ENCODE assay signal across 31 cellular contexts in genomic region chr14:80845877-80846276, GRCh38.
"Had no signal": no experiment of that assay in that cellular context is flagged by ENCODE, and none has a peak within 500 bp of the region (broad histone marks: within the 10 kb centered on the region; RNA-seq: fewer than 3 reads in every experiment).

No MANE protein-coding gene starts in this region.

- H3K27ac ChIP-seq: brain microvascular endothelial cell, cardiac muscle cell, PC-9, RWPE1, WERI-Rb-1 had no signal

- H3K27me3 ChIP-seq: brain microvascular endothelial cell, cardiac muscle cell had no signal

- FAIRE-seq: RCC 7860 had no signal

- H3K36me3 ChIP-seq: brain microvascular endothelial cell, cardiac muscle cell, WERI-Rb-1 had no signal

- DNase-seq: activated CD4-positive, alpha-beta T cell treated with anti-CD3 and anti-CD28 coated beads, Interleukin-2, amount 10 ng/mL, durations not matched to agents 24 days and 14 days; activated CD4-positive, alpha-beta T cell treated with anti-CD3 and anti-CD28 coated beads, Interleukin-2, amount 50 U/mL, for 4 hours; activated CD4-positive, CD25-positive, alpha-beta regulatory T cell; activated CD8-positive, alpha-beta T cell treated with anti-CD3 and anti-CD28 coated beads for 36 hours; activated effector memory CD4-positive, alpha-beta T cell treated with anti-CD3 and anti-CD28 coated beads, Interleukin-2, amount 50 U/mL, for 16 hours; activated naive CD4-positive, alpha-beta T cell; activated naive CD4-positive, alpha-beta T cell treated with anti-CD3 and anti-CD28 coated beads, Interleukin-2, amount 50 U/mL, for 16 hours; activated naive CD8-positive, alpha-beta T cell treated with anti-CD3 and anti-CD28 coated beads for 36 hours; activated T-cell treated with anti-CD3 and anti-CD28 coated beads, Interleukin-2, amount 50 U/mL, for 1 hour; activated T-cell treated with anti-CD3 and anti-CD28 coated beads, Interleukin-2, amount 50 U/mL, for 72 hours; amniotic stem cell; aorta; brain microvascular endothelial cell; Kasumi-1; KG1; NCI-H1092 treated with DMSO at 0.1 percent for 48 hours; NCI-H146; NCI-H187; NCI-H2029 treated with DMSO at 0.1 percent for 48 hours; NCI-H226; NCI-H446 treated with DMSO at 0.1 percent for 48 hours; PC-9; SIG-M5; SW 1271; T1000; WERI-Rb-1 had no signal

- ATAC-seq: activated CD8-positive, alpha-beta T cell treated with anti-CD3 and anti-CD28 coated beads for 36 hours; activated T-cell treated with anti-CD3 and anti-CD28 coated beads, Interleukin-2, amount 50 U/mL, for 72 hours; activated T-helper 17 cell treated with anti-CD3 and anti-CD28 coated beads, Interleukin-2, amount 50 U/mL, for 72 hours; Right ventricle myocardium inferior had no signal

- H3K4me3 ChIP-seq: cardiac muscle cell, PC-9 had no signal
